ENCODE assay signal across 8 cellular contexts in the genomic region with DNA sequence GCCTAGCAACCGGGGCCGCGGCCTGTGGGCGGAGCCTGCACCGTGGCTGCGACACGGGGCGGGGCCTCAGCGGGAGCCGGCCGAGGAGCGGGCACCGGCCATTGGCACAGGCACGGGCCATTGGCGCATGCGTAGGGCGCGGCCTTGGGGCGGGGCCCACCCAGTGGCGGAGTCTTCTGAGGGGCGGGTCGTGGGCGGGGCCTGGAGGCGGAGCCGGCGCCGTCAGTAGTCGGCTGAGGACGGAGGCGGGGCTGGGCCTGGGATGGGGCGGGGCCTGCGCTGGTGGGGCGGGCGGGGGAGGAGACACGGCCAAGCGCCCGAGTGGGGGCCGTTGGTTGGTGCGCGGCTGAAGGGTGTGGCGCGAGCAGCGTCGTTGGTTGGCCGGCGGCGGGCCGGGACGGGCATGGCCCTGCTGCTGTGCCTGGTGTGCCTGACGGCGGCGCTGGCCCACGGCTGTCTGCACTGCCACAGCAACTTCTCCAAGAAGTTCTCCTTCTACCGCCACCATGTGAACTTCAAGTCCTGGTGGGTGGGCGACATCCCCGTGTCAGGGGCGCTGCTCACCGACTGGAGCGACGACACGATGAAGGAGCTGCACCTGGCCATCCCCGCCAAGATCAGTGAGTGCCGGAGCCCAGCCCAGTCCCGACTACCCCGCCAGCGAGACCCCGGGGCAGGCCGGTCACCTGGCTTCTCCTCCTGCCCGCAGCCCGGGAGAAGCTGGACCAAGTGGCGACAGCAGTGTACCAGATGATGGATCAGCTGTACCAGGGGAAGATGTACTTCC. TPM values are rescaled to one million over a fixed set of nuclear protein-coding genes. Genes with fewer than 3 reads are reported as not detected.
DNase-seq lines count a peak whose midpoint lies in the region; ATAC-seq and TF ChIP-seq lines count a peak whose summit lies in the region.

A gene with protein sequence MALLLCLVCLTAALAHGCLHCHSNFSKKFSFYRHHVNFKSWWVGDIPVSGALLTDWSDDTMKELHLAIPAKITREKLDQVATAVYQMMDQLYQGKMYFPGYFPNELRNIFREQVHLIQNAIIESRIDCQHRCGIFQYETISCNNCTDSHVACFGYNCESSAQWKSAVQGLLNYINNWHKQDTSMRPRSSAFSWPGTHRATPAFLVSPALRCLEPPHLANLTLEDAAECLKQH (plus strand): TSS at position 373 of the 787 bp plus-strand sequence. CDS start 31 bp downstream, at position 404.

- H2AFZ ChIP-seq in HCT116 (ENCODE audit: low read depth, low read length, poor library complexity, severe bottlenecking) (no peak within 1 kb of the TSS), MM.1S (ENCODE audit: low read length) (peak within 1 kb of the TSS; percentile 70), neural progenitor cell (replicated peaks) (peak within 1 kb of the TSS; percentile 81)

- no peak for TF ChIP-seq POLR2A in HCT116 (IDR thresholded peaks at IDR 0.05; ENCODE audit: borderline replicate concordance, extremely low read depth, insufficient read depth, insufficient read length)

- H3K4me3 Mint-ChIP-seq in neural progenitor cell = peak within 1 kb of the TSS; percentile 95

- TF ChIP-seq CTCF in HCT116 (IDR thresholded peaks at IDR 0.05 in 2 of 3, conservative IDR thresholded peaks at IDR 0.05 in 1 of 3; ENCODE audit: borderline replicate concordance in 1 of 3, insufficient read depth in 1 of 3, low read depth in 2 of 3, low read length in 2 of 3) (peak in 2 of 3 experiments; percentile 30 to 40; a peak in 3 of 6 replicates), MM.1S (IDR thresholded peaks at IDR 0.05; ENCODE audit: low read length) (peak; percentile 70), neural progenitor cell (IDR thresholded peaks at IDR 0.05) (peak; percentile 53)

- H3K27ac ChIP-seq in HCT116 (ENCODE audit: low read depth, low read length) = peak within 1 kb of the TSS; percentile 99
- H3K27ac ChIP-seq in MM.1S (ENCODE audit: low read length) = peak within 1 kb of the TSS; percentile 92
- H3K27ac ChIP-seq in neural progenitor cell = peak within 1 kb of the TSS; percentile 85

- RAD21 ChIA-PET in HCT116 (lab: Charles Lee; ENCODE audit: low non-redundant PET in 1 of 2, low total read pairs in 2 of 2, uncharacterized antibody in 2 of 2, unreplicated experiment in 2 of 2) = no interaction called here

- peaks cover 8% of the 10 kb centered on the region for H3K27me3 Mint-ChIP-seq in neural progenitor cell (ENCODE audit: insufficient read depth, low read depth)

- H3K27me3 ChIP-seq in HCT116 (ENCODE audit: insufficient read depth, low read length) (no peaks in the 10 kb centered on the region), MM.1S (replicated peaks; ENCODE audit: insufficient read depth, low read length) (no peaks in the 10 kb centered on the region), neural progenitor cell (no peaks in the 10 kb centered on the region)

- no peaks in the 10 kb centered on the region for H3K9me3 Mint-ChIP-seq in neural progenitor cell

- CTCF ChIA-PET in HCT116 (lab: Charles Lee) = no interaction called here

- peaks cover under 1% of the 10 kb centered on the region for H3K36me3 Mint-ChIP-seq in neural progenitor cell

- H3K4me1 ChIP-seq in HCT116 (ENCODE audit: control insufficient read depth in 1 of 2, insufficient read depth in 2 of 2, low read length in 2 of 2) (peaks cover 11 to 24% of the 10 kb centered on the region in 2 experiments), MM.1S (ENCODE audit: low read length) (peaks cover 21% of the 10 kb centered on the region), neural progenitor cell (peaks cover 7% of the 10 kb centered on the region)

- H4K20me1 ChIP-seq in HCT116 (ENCODE audit: insufficient read depth) (no peaks in the 10 kb centered on the region), MM.1S (ENCODE audit: insufficient read depth, low read length) (no peaks in the 10 kb centered on the region), neural progenitor cell (ENCODE audit: low read depth) (peaks cover 32% of the 10 kb centered on the region)

- DNase-seq in GF-D8 (lab: John Stamatoyannopoulos, UW) (peak; percentile 95), HCT116 (ENCODE audit: low read depth, low spot score) (peak; percentile 92), MM.1S (peak; percentile 99), SHP77 treated with DMSO at 0.1 percent for 48 hours (lab: John Stamatoyannopoulos, UW) (peak; percentile 80), foreskin melanocyte (peak; percentile 85), neural progenitor cell (ENCODE audit: low spot score) (peak; percentile 99), stromal cell of bone marrow (ENCODE audit: low read depth) (peak; percentile 88)
- peak; percentile 100 for DNase-seq in activated gamma-delta T cell treated with anti-CD3 and anti-CD28 coated beads, Interleukin-2, amount 50 U/mL, for 16 hours (ENCODE audit: low read depth)

- intact Hi-C loops in HCT116 (cut with micrococcal nuclease) = loop anchor here (1.0 kb wide), 1 partner anchor 77 kb away; no protein-coding TSS in a partner anchor

- H3K36me3 ChIP-seq in HCT116 (ENCODE audit: control insufficient read depth in 1 of 2, insufficient read depth in 2 of 2, low read length in 2 of 2) (peaks cover 3 to 12% of the 10 kb centered on the region in 2 experiments; a peak in 3 of 4 replicates), MM.1S (replicated peaks; ENCODE audit: insufficient read depth, low read length) (0 out of 2 replicates have a peak, but pooled peaks cover 7% of the 10 kb centered on the region), neural progenitor cell (no peaks in the 10 kb centered on the region)

- H3K9me3 ChIP-seq in HCT116 (ENCODE audit: control insufficient read depth in 1 of 2, insufficient read depth in 1 of 2, low read depth in 1 of 2, low read length in 2 of 2) (no peaks in the 10 kb centered on the region), MM.1S (replicated peaks; ENCODE audit: insufficient read depth, low read length) (no peaks in the 10 kb centered on the region), neural progenitor cell (ENCODE audit: low read depth) (no peaks in the 10 kb centered on the region)

- H3K9me2 ChIP-seq in HCT116 (ENCODE audit: insufficient read depth) (no peaks in the 10 kb centered on the region), MM.1S (replicated peaks; ENCODE audit: insufficient read depth, low read length) (no peaks in the 10 kb centered on the region)

- TF ChIP-seq RAD21 in HCT116 (IDR thresholded peaks at IDR 0.05; ENCODE audit: low read depth) = no peak; the same call in 1 of the 2 replicates

- POLR2A ChIA-PET in HCT116 (lab: Charles Lee) = no interaction called here

- H3K4me3 ChIP-seq in HCT116 (replicated peaks in 1 of 2; ENCODE audit: low read depth in 1 of 2, low read length in 2 of 2) (peak within 1 kb of the TSS; percentile 77 to 88), MM.1S (ENCODE audit: low read length) (peak within 1 kb of the TSS; percentile 80), neural progenitor cell (peak within 1 kb of the TSS; percentile 84)

- no TSS peak for BruUV-seq in HCT116 (replicated peaks; lab: Mats Ljungman, UMichigan)

- peaks cover 23% of the 10 kb centered on the region for H3K4me1 Mint-ChIP-seq in neural progenitor cell

- H3K79me2 ChIP-seq in HCT116 (ENCODE audit: insufficient read depth, low read length) (peaks cover 18% of the 10 kb centered on the region), MM.1S (ENCODE audit: low read length) (peaks cover 63% of the 10 kb centered on the region), neural progenitor cell (ENCODE audit: low read depth) (peaks cover 15% of the 10 kb centered on the region)

- peak; percentile 87 for ATAC-seq in HCT116

- H3K9ac ChIP-seq in HCT116 (ENCODE audit: low read length) = peak within 1 kb of the TSS; percentile 86
- H3K9ac ChIP-seq in MM.1S (ENCODE audit: low read length) = peak within 1 kb of the TSS; percentile 89
- H3K9ac ChIP-seq in neural progenitor cell = no peak within 1 kb of the TSS

- H3K4me2 ChIP-seq in HCT116 (ENCODE audit: low read length) = peak within 1 kb of the TSS; percentile 91
- H3K4me2 ChIP-seq in MM.1S (ENCODE audit: low read depth, low read length) = peak within 1 kb of the TSS; percentile 86
- peak within 1 kb of the TSS; percentile 82 for H3K4me2 ChIP-seq in neural progenitor cell

- H3F3A ChIP-seq in MM.1S (ENCODE audit: insufficient read depth, low read length) (peaks cover 29% of the 10 kb centered on the region), neural progenitor cell (ENCODE audit: low read depth) (peaks cover 32% of the 10 kb centered on the region)

- peak within 1 kb of the TSS; percentile 82 for H3K27ac Mint-ChIP-seq in neural progenitor cell

TF ChIP-seq in HCT116, 20 proteins besides CTCF, POLR2A, EP300 and RAD21:
- TF ChIP-seq ZFX (IDR thresholded peaks at IDR 0.05) = no peak
- TF ChIP-seq, protein P1, sequence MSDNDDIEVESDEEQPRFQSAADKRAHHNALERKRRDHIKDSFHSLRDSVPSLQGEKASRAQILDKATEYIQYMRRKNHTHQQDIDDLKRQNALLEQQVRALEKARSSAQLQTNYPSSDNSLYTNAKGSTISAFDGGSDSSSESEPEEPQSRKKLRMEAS (IDR thresholded peaks at IDR 0.05) = peak; percentile 46; the same call in 1 of the 2 replicates
TF ChIP-seq in HCT116: peak in this region for 1.

RNA-seq across cellular contexts. Expression of the gene that starts here (rescaled TPM):
- total RNA-seq in HCT116 (2021; ENCODE audit: unreplicated experiment) (6.1 TPM), neural progenitor cell (ENCODE audit: low replicate concordance) (3.7 TPM in 1 of 2 replicates, not detected in the other)
- 6.7 and 12.8 TPM in 2 replicates for polyA plus RNA-seq in HCT116 (2012)

Comparison
In these comparisons a context has a peak if more than half of its experiments do, and no peak if none do; other contexts are left out.
1. Peak in every context shown above with its lines: DNase-seq, ATAC-seq, H3K4me3 ChIP-seq and H3K27ac ChIP-seq.